ENCODE assay signal across 27 cellular contexts in genomic region chrX:139121616-139122286, GRCh38.
DNase-seq lines count a peak whose midpoint lies in the region; ATAC-seq, FAIRE-seq and TF ChIP-seq lines count a peak whose summit lies in the region.
"Had no signal": no experiment of that assay in that cellular context is flagged by ENCODE, and none has a peak within 500 bp of the region (broad histone marks: within the 10 kb centered on the region; RNA-seq: fewer than 3 reads in every experiment).

No MANE protein-coding gene starts in this region.

- no peak for TF ChIP-seq CTCF in H1 (IDR thresholded peaks at IDR 0.05; ENCODE audit: control extremely low read depth in 1 of 3, insufficient read depth in 1 of 3, low read depth in 1 of 3, low read length in 3 of 3)
- TF ChIP-seq CTCF in neural crest cell (conservative IDR thresholded peaks at IDR 0.05) = no peak
- TF ChIP-seq CTCF in GM10248 (IDR thresholded peaks at IDR 0.05; ENCODE audit: control extremely low read depth, extremely low read depth, low read depth, missing control alignments) = no peak

- DNase-seq in ELF-1 (ENCODE audit: low read depth, low spot score) (peak; percentile 40), H1 (ENCODE audit: low read depth in 1 of 2, low spot score in 2 of 2) (no peak), neural crest cell (ENCODE audit: low read depth, low spot score) (no peak), AG08395 (ENCODE audit: low spot score) (no peak), urothelium cell line (ENCODE audit: low spot score) (no peak), GM10248 (ENCODE audit: extremely low spot score) (no peak)
- DNase-seq: AML-193; CD4-positive, alpha-beta T cell; H9; HFFc6; KBM-7; MG63; NCI-H1105 treated with DMSO at 0.1 percent for 48 hours; NCI-H146; NCI-H1930; NCI-H2107; NCI-H446; NCI-H524 treated with DMSO at 0.1 percent for 48 hours; NCI-H774; SJCRH30 had no signal

- H2BK120ac ChIP-seq in H1 (replicated peaks; ENCODE audit: low read depth, low read length) = no peak overlapping the region

- H2BK5ac ChIP-seq in H1 (ENCODE audit: low read depth, low read length) = no peak overlapping the region

- no peak overlapping the region for H3K14ac ChIP-seq in H1 (ENCODE audit: insufficient read length)

- no peak overlapping the region for H4K5ac ChIP-seq in H1 (ENCODE audit: insufficient read length, low read depth, low read length)

- no peaks in the 10 kb centered on the region for H3K27me3 ChIP-seq in H1 (replicated peaks in 1 of 4; ENCODE audit: control insufficient read depth in 3 of 4, extremely low read depth in 1 of 4, insufficient read depth in 3 of 4, low read length in 3 of 4)
- H3K27me3 ChIP-seq: MG63, SJCRH30 had no signal

- no peak overlapping the region for H2AFZ ChIP-seq in H1 (ENCODE audit: low read length)

- peaks cover 8% of the 10 kb centered on the region for H3K9me3 Mint-ChIP-seq in neural crest cell
- H3K9me3 Mint-ChIP-seq: CD4-positive, alpha-beta T cell had no signal

- no peak overlapping the region for H3K4me3 Mint-ChIP-seq in neural crest cell
- H3K4me3 Mint-ChIP-seq: CD4-positive, alpha-beta T cell; H9; HFFc6 had no signal

- H3K27ac ChIP-seq in H1 (ENCODE audit: low read depth, low read length) = no peak overlapping the region
- H3K27ac ChIP-seq: BLaER1 treated with 17β-estradiol and CSF1 and Interleukin-3, amounts not matched to agents 10 nM and 100 nM; SJCRH30 had no signal

- no peaks in the 10 kb centered on the region for H3K4me1 ChIP-seq in H1 (replicated peaks in 1 of 4; ENCODE audit: control insufficient read depth in 3 of 4, insufficient read depth in 4 of 4, low read length in 3 of 4)
- H3K4me1 ChIP-seq: BLaER1 treated with 17β-estradiol and CSF1 and Interleukin-3, amounts not matched to agents 10 nM and 100 nM; SJCRH30 had no signal

- H3K9ac ChIP-seq in H1 (replicated peaks in 1 of 4; ENCODE audit: extremely low read depth in 1 of 4, low read depth in 3 of 4, low read length in 3 of 4) = no peak overlapping the region
- H3K9ac ChIP-seq: BLaER1 treated with 17β-estradiol and CSF1 and Interleukin-3, amounts not matched to agents 10 nM and 100 nM had no signal

- CTCF ChIA-PET in H1 (lab: Charles Lee; ENCODE audit: partially characterized antibody) (no interaction called here), GM10248 (lab: Yijun Ruan, JAX) (no interaction called here)

- POLR2A ChIA-PET in H1 (lab: Charles Lee; ENCODE audit: partially characterized antibody) = no interaction called here
- POLR2A ChIA-PET in GM10248 (lab: Yijun Ruan, JAX) = no interaction called here

- H3K18ac ChIP-seq in H1 (ENCODE audit: extremely low read depth, low read length) = no peak overlapping the region

- H3K27me3 Mint-ChIP-seq in neural crest cell (ENCODE audit: low read depth) = no peaks in the 10 kb centered on the region
- H3K27me3 Mint-ChIP-seq: CD4-positive, alpha-beta T cell had no signal

- H3K79me2 ChIP-seq in H1 (ENCODE audit: control insufficient read depth in 1 of 2, insufficient read depth in 2 of 2, low read length in 2 of 2) = no peaks in the 10 kb centered on the region

- H3K23ac ChIP-seq in H1 (ENCODE audit: insufficient read length) = no peak overlapping the region

- peak overlapping the region; percentile 1 for H3K27ac Mint-ChIP-seq in neural crest cell (ENCODE audit: unreplicated experiment)
- H3K27ac Mint-ChIP-seq: CD4-positive, alpha-beta T cell; H9; HFFc6 had no signal

- no peak for TF ChIP-seq EP300 in H1 (IDR thresholded peaks at IDR 0.05; ENCODE audit: borderline replicate concordance in 1 of 2, low read depth in 2 of 2, low read length in 2 of 2)

- WGBS in H1 (ENCODE audit: extremely low coverage in 1 of 2, insufficient coverage in 1 of 2, insufficient read length in 1 of 2, insufficient replicate concordance in 2 of 2, low coverage in 1 of 2, low lambda C conversion rate in 2 of 2, missing lambda C conversion rate in 1 of 2), 2 experiments = 75% methylated on average over 4 of the region's 4 CpGs; no CpG with 5 or more reads in 1 of the 2 experiments

- H2AK5ac ChIP-seq in H1 (ENCODE audit: low read depth, low read length) = no peak overlapping the region

- H3K4me3 ChIP-seq in H1 (ENCODE audit: extremely low read depth in 1 of 4, insufficient read depth in 2 of 4, low read depth in 3 of 4, low read length in 4 of 4) = no peak overlapping the region
- H3K4me3 ChIP-seq: BLaER1 treated with 17β-estradiol and CSF1 and Interleukin-3, amounts not matched to agents 10 nM and 100 nM; GM12878; MG63; SJCRH30 had no signal

- peak; percentile 66 for ATAC-seq in HG03442 (IDR thresholded peaks at IDR 0.05; ENCODE audit: unreplicated experiment)
- ATAC-seq: GM12878, Right ventricle myocardium inferior, SK-N-SH treated with all-trans-retinoic acid at 6 μM for 48 hours had no signal

- H3K36me3 Mint-ChIP-seq in neural crest cell (ENCODE audit: low read depth) = peaks cover 9% of the 10 kb centered on the region

- no peaks in the 10 kb centered on the region for H3K23me2 ChIP-seq in H1 (ENCODE audit: low read depth, low read length)

- no peak overlapping the region for H3K4me2 ChIP-seq in H1 (ENCODE audit: insufficient read depth in 1 of 2, low read depth in 2 of 2, low read length in 2 of 2)
- H3K4me2 ChIP-seq: BLaER1 treated with 17β-estradiol and CSF1 and Interleukin-3, amounts not matched to agents 10 nM and 100 nM had no signal

- H4K8ac ChIP-seq in H1 (ENCODE audit: extremely low read depth, insufficient read depth, low read length) = no peak overlapping the region

- no peak overlapping the region for H3K4ac ChIP-seq in H1 (replicated peaks; ENCODE audit: insufficient read length, low read depth, low read length)

- H3K4me1 Mint-ChIP-seq in neural crest cell = peaks cover 25% of the 10 kb centered on the region

- H4K20me1 ChIP-seq in H1 (replicated peaks in 1 of 2; ENCODE audit: control insufficient read depth in 1 of 2, insufficient read depth in 2 of 2, low read length in 2 of 2) = no peaks in the 10 kb centered on the region
- H4K20me1 ChIP-seq: BLaER1 treated with 17β-estradiol and CSF1 and Interleukin-3, amounts not matched to agents 10 nM and 100 nM had no signal

- no peak overlapping the region for H3K56ac ChIP-seq in H1 (replicated peaks; ENCODE audit: insufficient read length, low read depth, low read length)

- FAIRE-seq in H1 (lab: Jason Lieb, UNC) (peak; percentile 90), urothelium cell line (lab: Jason Lieb, UNC) (no peak)
- FAIRE-seq: D721Med, G401.6, GM12878 had no signal

- no peak overlapping the region for H4K91ac ChIP-seq in H1 (replicated peaks; ENCODE audit: insufficient read length, low read length)

- no peak for TF ChIP-seq RAD21 in H1 (IDR thresholded peaks at IDR 0.05 in 1 of 2, conservative IDR thresholded peaks at IDR 0.05 in 1 of 2; ENCODE audit: low read depth in 2 of 2, low read length in 2 of 2)

- H3K79me1 ChIP-seq in H1 (ENCODE audit: low read depth, low read length) = no peaks in the 10 kb centered on the region

- H3K36me3 ChIP-seq in H1 (ENCODE audit: control insufficient read depth in 2 of 4, insufficient read depth in 4 of 4, low read length in 3 of 4) = no peaks in the 10 kb centered on the region
- H3K36me3 ChIP-seq: BLaER1 treated with 17β-estradiol and CSF1 and Interleukin-3, amounts not matched to agents 10 nM and 100 nM; MG63; SJCRH30 had no signal

- H3K9me3 ChIP-seq in H1 (ENCODE audit: insufficient read depth in 2 of 2, low read depth in 1 of 2, low read length in 1 of 2) = no peaks in the 10 kb centered on the region
- H3K9me3 ChIP-seq: MG63, SJCRH30 had no signal

- no peak overlapping the region for H2BK15ac ChIP-seq in H1 (ENCODE audit: low read length)

- H2BK20ac ChIP-seq in H1 (ENCODE audit: low read length) = no peak overlapping the region

- TF ChIP-seq POLR2A in H1 (IDR thresholded peaks at IDR 0.05; ENCODE audit: control extremely low read depth in 1 of 2, low read depth in 2 of 2, low read length in 2 of 2) = no peak

- H2BK12ac ChIP-seq in H1 (ENCODE audit: low read depth, low read length) = no peak overlapping the region

TF ChIP-seq in H1, 55 proteins besides CTCF, POLR2A, EP300 and RAD21 (continues in another document):
- no peak for TF ChIP-seq ATF3 (IDR thresholded peaks at IDR 0.05; ENCODE audit: insufficient read depth, low read depth, low read length)
- no peak for TF ChIP-seq BACH1 (IDR thresholded peaks at IDR 0.05; ENCODE audit: low read length)
- no peak for TF ChIP-seq ZNF274 (IDR thresholded peaks at IDR 0.05; ENCODE audit: borderline replicate concordance, extremely low read depth, low read length)
- TF ChIP-seq CEBPB (IDR thresholded peaks at IDR 0.05; ENCODE audit: low read depth, low read length) = peak; percentile 41
- TF ChIP-seq RFX5 (IDR thresholded peaks at IDR 0.05; ENCODE audit: borderline replicate concordance, low read depth, low read length) = no peak
- no peak for TF ChIP-seq GTF2F1 (IDR thresholded peaks at IDR 0.05; ENCODE audit: borderline replicate concordance, low read depth, low read length)
- TF ChIP-seq JUND (IDR thresholded peaks at IDR 0.05; ENCODE audit: low read length) = no peak
- no peak for TF ChIP-seq EZH2 (IDR thresholded peaks at IDR 0.05; ENCODE audit: low read depth, low read length, severe bottlenecking)
- no peak for TF ChIP-seq MAFK (IDR thresholded peaks at IDR 0.05; ENCODE audit: low read depth, low read length)
